In genomic region chr5:1801061-1801953, GRCh38 we compare ENCODE assay signal across 8 cellular contexts. TPM values are rescaled to one million over a fixed set of nuclear protein-coding genes. Genes with fewer than 3 reads are reported as not detected.
A peak's percentile ranks its signal among the peaks of the same experiment; 100 is the strongest.
DNase-seq lines count a peak whose midpoint lies in the region; ATAC-seq, FAIRE-seq and TF ChIP-seq lines count a peak whose summit lies in the region.

NDUFS6 (plus strand) TSS chr5:1801407; CDS start chr5:1801418, 11 bp downstream.

- no peaks in the 10 kb centered on the region for H3K27me3 ChIP-seq in mammary epithelial cell (ENCODE audit: insufficient read depth, low read length)
- H3K27me3 ChIP-seq in small intestine (ENCODE audit: control insufficient read depth in 2 of 2, insufficient read depth in 2 of 2, low read length in 2 of 2), result no peaks in the 10 kb centered on the region

- CTCF ChIA-PET in mammary epithelial cell (lab: Charles Lee; ENCODE audit: low non-redundant PET), result no interaction called here

- TF ChIP-seq CTCF in VCaP (conservative IDR thresholded peaks at IDR 0.05) (peak; percentile 23; the same call in 1 of the 2 replicates), mammary epithelial cell (conservative IDR thresholded peaks at IDR 0.05 in 1 of 2, IDR thresholded peaks at IDR 0.05 in 1 of 2; ENCODE audit: extremely low read depth in 1 of 2, insufficient read depth in 1 of 2, low read depth in 1 of 2, low read length in 2 of 2) (peak in 1 of 2 donors; percentile 2)

- H3K4me1 ChIP-seq in mammary epithelial cell (ENCODE audit: insufficient read depth, low read length) (peaks cover 17% of the 10 kb centered on the region), small intestine (ENCODE audit: control insufficient read depth in 2 of 2, insufficient read depth in 1 of 2, low read depth in 1 of 2, low read length in 1 of 2) (no peaks in the 10 kb centered on the region)

- peak within 1 kb of the TSS; percentile 86 for H2AFZ ChIP-seq in mammary epithelial cell (ENCODE audit: low read depth, low read length)

- dilution Hi-C loops in mammary epithelial cell (cut with HindIII; ENCODE audit: low sequenced_read_pairs), result loop anchor here (5.0 kb wide), 1 partner anchor 176 kb away; no protein-coding TSS in a partner anchor

- H3K36me3 ChIP-seq in mammary epithelial cell (ENCODE audit: insufficient read depth, low read length), result peaks cover 31% of the 10 kb centered on the region
- H3K36me3 ChIP-seq in small intestine (ENCODE audit: control insufficient read depth in 2 of 2, insufficient read depth in 2 of 2, low read length in 2 of 2), result peaks cover 3 to 20% of the 10 kb centered on the region in 2 donors

- H3K9me3 ChIP-seq in mammary epithelial cell (replicated peaks; ENCODE audit: insufficient read depth, low read length) (peaks cover 3% of the 10 kb centered on the region), small intestine (ENCODE audit: control insufficient read depth, low read depth) (no peaks in the 10 kb centered on the region)

- peaks cover 94% of the 10 kb centered on the region for H3K79me2 ChIP-seq in mammary epithelial cell (ENCODE audit: insufficient read depth, low read length)

- BruUV-seq in mammary epithelial cell (replicated peaks; lab: Mats Ljungman, UMichigan), result no TSS peak

- H3K27ac ChIP-seq in VCaP, result peak within 1 kb of the TSS; percentile 94
- peak within 1 kb of the TSS; percentile 71 for H3K27ac ChIP-seq in mammary epithelial cell (ENCODE audit: insufficient read depth, low read depth, low read length)
- H3K27ac ChIP-seq in small intestine (ENCODE audit: low read depth in 1 of 2, low read length in 1 of 2), result peak within 1 kb of the TSS; percentile 61 to 92

- peak; percentile 50 for ATAC-seq in HG02981 (IDR thresholded peaks at IDR 0.05; ENCODE audit: unreplicated experiment)

- peak within 1 kb of the TSS; percentile 69 to 86 (median 74) for H3K4me3 ChIP-seq in mammary epithelial cell (replicated peaks in 1 of 3; ENCODE audit: insufficient read depth in 1 of 3, low read depth in 2 of 3, low read length in 3 of 3)
- peak within 1 kb of the TSS; percentile 71 to 86 for H3K4me3 ChIP-seq in small intestine (ENCODE audit: low read depth in 1 of 2, low read length in 2 of 2)

- intact Hi-C loops in mammary epithelial cell (cut with micrococcal nuclease), result loop anchor here (2.0 to 5.0 kb wide), 3 partner anchors 83 to 951 kb away; partner anchors contain the start of gene IRX2

- in situ Hi-C loops in mammary epithelial cell (cut with MboI; ENCODE audit: low sequenced_read_pairs in 2 of 2), result no loop called here

- DNase-seq in NCI-H187 (lab: John Stamatoyannopoulos, UW) (peak; percentile 40 to 42), NCI-H187 treated with DMSO at 0.1 percent for 48 hours (lab: John Stamatoyannopoulos, UW) (no peak), NCI-H2107 treated with DMSO at 0.1 percent for 48 hours (lab: John Stamatoyannopoulos, UW; ENCODE audit: unreplicated experiment) (peak; percentile 65), mammary epithelial cell (peak; percentile 42), iPS-NIHi7 (ENCODE audit: extremely low spot score) (peak; percentile 82), small intestine (peak; percentile 79)

- peak within 1 kb of the TSS; percentile 81 for H3K9ac ChIP-seq in mammary epithelial cell (ENCODE audit: insufficient read depth, low read length)

- FAIRE-seq in small intestine (lab: Jason Lieb, UNC), result no peak

- WGBS in mammary epithelial cell (ENCODE audit: low coverage, missing lambda C conversion rate), result 5% methylated on average over 26 of the region's 77 CpGs
- WGBS in small intestine, 3 donors, result 0% methylated on average over 74 to 77 of the region's 77 CpGs

- peak within 1 kb of the TSS; percentile 85 for H3K4me2 ChIP-seq in mammary epithelial cell (ENCODE audit: insufficient read depth, low read depth, low read length)

- H4K20me1 ChIP-seq in mammary epithelial cell (ENCODE audit: insufficient read depth, low read length), result no peaks in the 10 kb centered on the region

RNA-seq across cellular contexts. Expression of gene NDUFS6, which starts in this region (rescaled TPM):
- total RNA-seq in mammary epithelial cell, result 10 to 100 TPM; 13.5 to 47.7 TPM
- polyA plus RNA-seq in mammary epithelial cell (127 TPM), small intestine (100 to 1,000 TPM; 109 to 151 (median 117) TPM)
- 17.7 TPM for polyA minus RNA-seq in mammary epithelial cell
